In the genomic region with DNA sequence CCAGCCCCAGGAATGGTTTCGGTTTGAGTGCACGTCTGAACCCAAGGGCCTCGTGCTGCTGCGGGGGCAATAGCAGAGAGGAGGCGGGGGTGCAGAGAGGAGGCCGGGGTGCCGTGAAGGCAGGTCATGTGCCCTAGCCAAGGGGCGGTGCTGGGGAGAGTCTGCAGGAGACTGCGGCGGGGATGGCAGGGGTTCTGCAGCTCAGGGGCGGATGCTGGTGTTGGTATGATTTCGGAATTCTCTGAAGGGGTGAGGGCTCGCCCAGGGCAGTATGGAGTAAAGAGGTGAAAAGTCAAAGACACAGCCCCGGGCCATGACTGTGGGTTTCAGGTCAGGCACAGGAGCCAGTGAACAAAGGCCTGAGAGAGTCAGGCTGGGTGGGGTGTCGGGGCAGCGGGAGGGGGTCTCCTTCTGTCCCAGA, we compare ENCODE assay signal across 1 cellular context.
TF ChIP-seq lines count a peak whose summit lies in the region.

No MANE protein-coding gene starts in this region.

TF ChIP-seq in GM23338, 12 proteins besides CTCF, POLR2A, EP300 and RAD21 (continued from another document):
- TF ChIP-seq ZNF462 (CRISPR knock-in tag; IDR thresholded peaks at IDR 0.05) = no peak
- no peak for TF ChIP-seq JUNB (IDR thresholded peaks at IDR 0.05; ENCODE audit: unreplicated experiment)
- no peak for TF ChIP-seq REST (IDR thresholded peaks at IDR 0.05; ENCODE audit: unreplicated experiment)
- no peak for TF ChIP-seq ZNF114 (CRISPR knock-in tag; IDR thresholded peaks at IDR 0.05)
- no peak for TF ChIP-seq STAT1 (IDR thresholded peaks at IDR 0.05; ENCODE audit: unreplicated experiment)
- no peak for TF ChIP-seq CREB1 (CRISPR knock-in tag; IDR thresholded peaks at IDR 0.05; ENCODE audit: low read depth)
- TF ChIP-seq EZH2phosphoT487 (IDR thresholded peaks at IDR 0.05; ENCODE audit: unreplicated experiment) = no peak
- no peak for TF ChIP-seq NANOG (IDR thresholded peaks at IDR 0.05; ENCODE audit: borderline replicate concordance)
TF ChIP-seq in GM23338: peak in this region for 0.
